In the genomic region with DNA sequence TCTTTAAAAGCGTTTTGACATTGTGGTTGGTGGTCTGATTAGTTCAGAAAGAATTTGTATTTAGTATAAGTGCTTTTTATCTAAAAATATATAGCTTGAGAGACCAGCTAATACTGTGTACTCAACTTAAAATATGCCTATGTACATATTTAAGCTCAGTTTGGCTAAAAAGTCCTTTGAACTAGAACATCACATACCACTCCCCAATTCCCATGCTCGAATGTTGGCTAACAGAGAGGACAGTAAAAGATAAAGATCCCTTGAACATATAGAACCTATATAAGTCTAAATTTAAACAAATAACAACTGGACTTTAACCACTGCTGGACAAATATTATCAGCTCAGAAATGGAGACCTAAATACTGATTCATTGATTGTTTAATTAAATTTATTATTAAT, we compare ENCODE assay signal across 15 cellular contexts.
"Had no signal": no experiment of that assay in that cellular context is flagged by ENCODE, and none has a peak within 500 bp of the region (broad histone marks: within the 10 kb centered on the region; RNA-seq: fewer than 3 reads in every experiment).

No MANE protein-coding gene starts in this region.

- DNase-seq: activated CD4-positive, alpha-beta T cell treated with anti-CD3 and anti-CD28 coated beads, Interleukin-2, amount 10 ng/mL, durations not matched to agents 24 days and 14 days; activated CD8-positive, alpha-beta T cell treated with anti-CD3 and anti-CD28 coated beads, Interleukin-2, amount 10 ng/mL, durations not matched to agents 7 days and 5 days; activated naive CD4-positive, alpha-beta T cell treated with Interleukin-2 at 50 U/mL for 16 hours; activated naive CD8-positive, alpha-beta T cell treated with anti-CD3 and anti-CD28 coated beads, Interleukin-2, amount 10 ng/mL, durations not matched to agents 7 days and 5 days; activated T-cell treated with anti-CD3 and anti-CD28 coated beads, Interleukin-2, amount 50 U/mL, for 24 hours; effector CD4-positive, alpha-beta T cell; hippocampal formation; islet precursor cell; midbrain; nephron progenitor cell; nucleus accumbens; retina; stomach had no signal

- H3K9me3 ChIP-seq: stomach had no signal

- H3K27me3 ChIP-seq: stomach had no signal

- ATAC-seq: activated CD8-positive, alpha-beta T cell treated with anti-CD3 and anti-CD28 coated beads, Interleukin-2, amount 10 ng/mL, durations not matched to agents 7 days and 5 days; esophagus mucosa had no signal

- H3K4me3 ChIP-seq: lung, stomach had no signal

- H3K36me3 ChIP-seq: stomach had no signal

- H3K27ac ChIP-seq: stomach had no signal
